24 cellular contexts compared by ENCODE assay signal in the genomic region with DNA sequence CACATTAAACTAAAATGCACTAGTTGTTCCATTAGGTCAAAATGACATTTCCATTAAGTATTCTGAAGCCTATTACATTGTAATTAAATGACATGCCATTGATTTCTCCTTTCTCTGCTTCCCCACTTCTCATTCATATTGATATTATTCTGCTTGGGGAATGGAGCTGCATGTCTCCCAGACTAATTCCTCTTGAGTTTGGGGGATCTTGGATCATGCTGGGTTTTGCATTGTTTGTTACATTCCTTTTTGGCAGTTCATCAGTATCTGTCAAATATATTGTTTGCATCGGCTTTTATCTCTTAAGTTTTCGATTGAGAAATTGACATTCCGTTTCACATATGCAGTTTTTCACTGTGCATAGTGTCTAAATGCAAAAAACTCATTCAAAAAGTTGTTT.
DNase-seq lines count a peak whose midpoint lies in the region; ATAC-seq, FAIRE-seq and TF ChIP-seq lines count a peak whose summit lies in the region.
"Had no signal": no experiment of that assay in that cellular context is flagged by ENCODE, and none has a peak within 500 bp of the region (broad histone marks: within the 10 kb centered on the region; RNA-seq: fewer than 3 reads in every experiment).

No MANE protein-coding gene starts in this region.

- no peak overlapping the region for H2AFZ ChIP-seq in H9 (ENCODE audit: low read length)
- no peak overlapping the region for H2AFZ ChIP-seq in H1 (ENCODE audit: low read length)
- H2AFZ ChIP-seq: PC-9 had no signal

- H3K27me3 Mint-ChIP-seq in H9 (ENCODE audit: low read depth) = no peaks in the 10 kb centered on the region
- H3K27me3 Mint-ChIP-seq in CD4-positive, alpha-beta T cell = no peaks in the 10 kb centered on the region
- H3K27me3 Mint-ChIP-seq: CD4-positive, CD25-positive, alpha-beta regulatory T cell; IgD-negative memory B cell had no signal

- H3K27ac ChIP-seq in A673 (ENCODE audit: low read depth, low read length, poor library complexity, severe bottlenecking) (no peak overlapping the region), H9 (ENCODE audit: insufficient read length, low read depth, low read length) (no peak overlapping the region), H1 (ENCODE audit: low read depth, low read length) (no peak overlapping the region)
- no peak overlapping the region for H3K27ac ChIP-seq in CD4-positive, alpha-beta T cell (ENCODE audit: low read depth, low read length)
- H3K27ac ChIP-seq: BLaER1, PC-9, SJCRH30 had no signal

- H3K79me2 ChIP-seq in H9 (ENCODE audit: insufficient read depth, low read length) (no peaks in the 10 kb centered on the region), H1 (ENCODE audit: control insufficient read depth in 1 of 2, insufficient read depth in 2 of 2, low read length in 2 of 2) (no peaks in the 10 kb centered on the region)

- H2BK20ac ChIP-seq in H9 (ENCODE audit: low read depth, low read length, poor library complexity, severe bottlenecking) = no peak overlapping the region
- no peak overlapping the region for H2BK20ac ChIP-seq in H1 (ENCODE audit: low read length)

- no peak overlapping the region for H3K27ac Mint-ChIP-seq in H9
- no peak overlapping the region for H3K27ac Mint-ChIP-seq in CD4-positive, alpha-beta T cell
- H3K27ac Mint-ChIP-seq: CD4-positive, CD25-positive, alpha-beta regulatory T cell; HFFc6; IgD-negative memory B cell had no signal

- H3K79me1 ChIP-seq in H9 (ENCODE audit: insufficient read depth, low read depth, low read length, poor library complexity, severe bottlenecking) = no peaks in the 10 kb centered on the region
- no peaks in the 10 kb centered on the region for H3K79me1 ChIP-seq in H1 (ENCODE audit: low read depth, low read length)

- H3K36me3 Mint-ChIP-seq in H9 (ENCODE audit: insufficient read depth in 1 of 3, low read depth in 3 of 3) = no peaks in the 10 kb centered on the region
- peaks cover 9% of the 10 kb centered on the region for H3K36me3 Mint-ChIP-seq in CD4-positive, alpha-beta T cell (ENCODE audit: low read depth)

- no peak for TF ChIP-seq RAD21 in H1 (IDR thresholded peaks at IDR 0.05 in 1 of 2, conservative IDR thresholded peaks at IDR 0.05 in 1 of 2; ENCODE audit: low read depth in 2 of 2, low read length in 2 of 2)

- H2BK5ac ChIP-seq in H9 (ENCODE audit: insufficient read length, low read length) (no peak overlapping the region), H1 (ENCODE audit: low read depth, low read length) (no peak overlapping the region)

- H3K9me3 ChIP-seq in A673 (ENCODE audit: low read depth, low read length, poor library complexity, severe bottlenecking) (no peaks in the 10 kb centered on the region), H9 (ENCODE audit: control insufficient read depth, low read depth, low read length) (no peaks in the 10 kb centered on the region), H1 (ENCODE audit: insufficient read depth in 2 of 2, low read depth in 1 of 2, low read length in 1 of 2) (no peaks in the 10 kb centered on the region)
- H3K9me3 ChIP-seq in CD4-positive, alpha-beta T cell (ENCODE audit: control insufficient read depth, low read length) = no peaks in the 10 kb centered on the region
- H3K9me3 ChIP-seq: BLaER1, SJCRH30 had no signal

- intact Hi-C loops in A673 (cut with micrococcal nuclease; ENCODE audit: unreplicated experiment) = no loop called here
- intact Hi-C loops in CD4-positive, alpha-beta T cell (cut with DNase I, micrococcal nuclease) = no loop called here

- peak overlapping the region; percentile 4 for H3K4me2 ChIP-seq in H9 (ENCODE audit: insufficient read depth, insufficient read length, low read length)
- peak overlapping the region in 1 of 2 experiments; percentile 24; a peak in 1 of 4 replicates for H3K4me2 ChIP-seq in H1 (ENCODE audit: insufficient read depth in 1 of 2, low read depth in 2 of 2, low read length in 2 of 2)
- H3K4me2 ChIP-seq: BLaER1, PC-9 had no signal

- H4K91ac ChIP-seq in H9 (ENCODE audit: insufficient read length, low read depth, low read length) (no peak overlapping the region), H1 (replicated peaks; ENCODE audit: insufficient read length, low read length) (no peak overlapping the region)

- H4K8ac ChIP-seq in H9 (replicated peaks; ENCODE audit: insufficient read length, low read depth, low read length) = no peak overlapping the region
- H4K8ac ChIP-seq in H1 (ENCODE audit: extremely low read depth, insufficient read depth, low read length) = no peak overlapping the region

- no TSS peak for BruUV-seq in A673 (replicated peaks; lab: Mats Ljungman, UMichigan)

- H2BK120ac ChIP-seq in H9 (ENCODE audit: low read depth, low read length, poor library complexity, severe bottlenecking) (no peak overlapping the region), H1 (replicated peaks; ENCODE audit: low read depth, low read length) (no peak overlapping the region)

- no CpG with 5 or more reads among the region's 3 CpGs for WGBS in H9 (ENCODE audit: extremely low coverage, insufficient read length, low lambda C conversion rate)
- WGBS in H1 (ENCODE audit: extremely low coverage in 1 of 2, insufficient coverage in 1 of 2, insufficient read length in 1 of 2, insufficient replicate concordance in 2 of 2, low coverage in 1 of 2, low lambda C conversion rate in 2 of 2, missing lambda C conversion rate in 1 of 2), 2 experiments = 54% methylated on average over 3 of the region's 3 CpGs; no CpG with 5 or more reads in 1 of the 2 experiments

- H2BK12ac ChIP-seq in H9 (ENCODE audit: insufficient read length, low read depth, low read length) (no peak overlapping the region), H1 (ENCODE audit: low read depth, low read length) (no peak overlapping the region)

- no peak for TF ChIP-seq POLR2A in H1 (IDR thresholded peaks at IDR 0.05; ENCODE audit: control extremely low read depth in 1 of 2, low read depth in 2 of 2, low read length in 2 of 2)

- H3K4ac ChIP-seq in H9 (ENCODE audit: low read depth, low read length) = no peak overlapping the region
- H3K4ac ChIP-seq in H1 (replicated peaks; ENCODE audit: insufficient read length, low read depth, low read length) = no peak overlapping the region

- H4K20me1 ChIP-seq in H9 (ENCODE audit: control insufficient read depth, insufficient read depth, insufficient read length) (no peaks in the 10 kb centered on the region), H1 (replicated peaks in 1 of 2; ENCODE audit: control insufficient read depth in 1 of 2, insufficient read depth in 2 of 2, low read length in 2 of 2) (no peaks in the 10 kb centered on the region)
- H4K20me1 ChIP-seq: BLaER1 had no signal

- H3K9ac ChIP-seq in H9 (ENCODE audit: extremely low read depth, insufficient read length, low read length) (no peak overlapping the region), H1 (replicated peaks in 1 of 4; ENCODE audit: extremely low read depth in 1 of 4, low read depth in 3 of 4, low read length in 3 of 4) (peak overlapping the region in 1 of 4 experiments; percentile 34; a peak in 1 of 7 replicates)
- H3K9ac ChIP-seq: BLaER1 had no signal

- H3K4me1 Mint-ChIP-seq in H9 = peaks cover 24 to 29% of the 10 kb centered on the region in 2 experiments
- peaks cover 15% of the 10 kb centered on the region for H3K4me1 Mint-ChIP-seq in CD4-positive, alpha-beta T cell (ENCODE audit: low read depth)

- CTCF ChIA-PET in A673 (lab: Charles Lee) = no interaction called here
- CTCF ChIA-PET in H1 (lab: Charles Lee; ENCODE audit: partially characterized antibody) = interaction anchor here (0.8 to 3.7 kb wide), 6 partner anchors 12 to 559 kb away, joined by 3 to 37 read pairs (median 3); no protein-coding TSS in a partner anchor
- CTCF ChIA-PET in CD4-positive, alpha-beta T cell (lab: Charles Lee) = no interaction called here

- H3K36me3 ChIP-seq in A673 (ENCODE audit: insufficient read depth, low read length, poor library complexity, severe bottlenecking) = no peaks in the 10 kb centered on the region
- H3K36me3 ChIP-seq in H1 (ENCODE audit: control insufficient read depth in 2 of 4, insufficient read depth in 4 of 4, low read length in 3 of 4) = no peaks in the 10 kb centered on the region
- H3K36me3 ChIP-seq: BLaER1, SJCRH30 had no signal

- POLR2A ChIA-PET in A673 (lab: Charles Lee; ENCODE audit: low non-redundant PET) = no interaction called here
- POLR2A ChIA-PET in H1 (lab: Charles Lee; ENCODE audit: partially characterized antibody) = interaction anchor here (0.6 kb wide), 1 partner anchor 17 kb away, joined by 4 read pairs; no protein-coding TSS in a partner anchor
- POLR2A ChIA-PET in CD4-positive, alpha-beta T cell (lab: Charles Lee) = no interaction called here

- H3K56ac ChIP-seq in H9 (ENCODE audit: insufficient read length, low read depth, low read length) (no peak overlapping the region), H1 (replicated peaks; ENCODE audit: insufficient read length, low read depth, low read length) (no peak overlapping the region)

- no peak overlapping the region for H3K4me3 ChIP-seq in A673 (ENCODE audit: low read depth, low read length, poor library complexity, severe bottlenecking)
- peak overlapping the region in 1 of 4 experiments; percentile 31; a peak in 1 of 8 replicates for H3K4me3 ChIP-seq in H1 (ENCODE audit: extremely low read depth in 1 of 4, insufficient read depth in 2 of 4, low read depth in 3 of 4, low read length in 4 of 4)
- H3K4me3 ChIP-seq: BLaER1, PC-9, SJCRH30 had no signal

- H3K4me3 Mint-ChIP-seq in H9 = no peak overlapping the region
- no peak overlapping the region for H3K4me3 Mint-ChIP-seq in CD4-positive, alpha-beta T cell
- H3K4me3 Mint-ChIP-seq: CD4-positive, CD25-positive, alpha-beta regulatory T cell; HFFc6; IgD-negative memory B cell had no signal

- DNase-seq in A673 (ENCODE audit: low spot score) (peak; percentile 40), H9 (no peak), H1 (ENCODE audit: low read depth in 1 of 2, low spot score in 2 of 2) (no peak), iPS-NIHi7 (ENCODE audit: extremely low spot score) (peak; percentile 11), frontal cortex (ENCODE audit: low spot score in 2 of 2) (no peak), NCI-H82 treated with DMSO at 0.1 percent for 48 hours (lab: John Stamatoyannopoulos, UW; ENCODE audit: unreplicated experiment) (no peak)
- DNase-seq in CD4-positive, alpha-beta T cell = no peak
- DNase-seq: 8988T; CD4-positive, CD25-positive, alpha-beta regulatory T cell; HFFc6; Karpas-422; NCI-H1092 treated with DMSO at 0.1 percent for 48 hours; NCI-H1436 treated with DMSO at 0.1 percent for 48 hours; NCI-H187 treated with DMSO at 0.1 percent for 48 hours; NCI-H446; NCI-H524 treated with DMSO at 0.1 percent for 48 hours; NCI-H774; PC-9; SJCRH30 had no signal

- peak; percentile 13 for FAIRE-seq in H1 (lab: Jason Lieb, UNC)
- FAIRE-seq in frontal cortex (lab: Jason Lieb, UNC) = no peak
- FAIRE-seq: D721Med had no signal

- H3K18ac ChIP-seq in H9 (ENCODE audit: insufficient read length, low read depth, low read length) (no peak overlapping the region), H1 (ENCODE audit: extremely low read depth, low read length) (no peak overlapping the region)

- no peak overlapping the region for H3K23ac ChIP-seq in H9 (ENCODE audit: insufficient read length, low read depth, low read length)
- H3K23ac ChIP-seq in H1 (ENCODE audit: insufficient read length) = no peak overlapping the region

- H3K9me3 Mint-ChIP-seq in H9 = no peaks in the 10 kb centered on the region
- H3K9me3 Mint-ChIP-seq in CD4-positive, alpha-beta T cell = no peaks in the 10 kb centered on the region
- H3K9me3 Mint-ChIP-seq: HFFc6, IgD-negative memory B cell had no signal

- TF ChIP-seq EP300 in H1 (IDR thresholded peaks at IDR 0.05; ENCODE audit: borderline replicate concordance in 1 of 2, low read depth in 2 of 2, low read length in 2 of 2) = no peak

- H3K14ac ChIP-seq in H9 (ENCODE audit: insufficient read depth, low read length) (no peak overlapping the region), H1 (ENCODE audit: insufficient read length) (no peak overlapping the region)

- H3K27me3 ChIP-seq in A673 (replicated peaks; ENCODE audit: insufficient read depth, low read depth, low read length, poor library complexity) (no peaks in the 10 kb centered on the region), H9 (ENCODE audit: insufficient read depth, low read length) (no peaks in the 10 kb centered on the region), H1 (replicated peaks in 1 of 4; ENCODE audit: control insufficient read depth in 3 of 4, extremely low read depth in 1 of 4, insufficient read depth in 3 of 4, low read length in 3 of 4) (no peaks in the 10 kb centered on the region)
- H3K27me3 ChIP-seq in CD4-positive, alpha-beta T cell (ENCODE audit: control insufficient read depth, insufficient read depth, low read length) = no peaks in the 10 kb centered on the region
- H3K27me3 ChIP-seq: BLaER1, SJCRH30 had no signal

- H4K5ac ChIP-seq in H9 (ENCODE audit: insufficient read length, low read depth, low read length) = no peak overlapping the region
- peak overlapping the region; percentile 73 for H4K5ac ChIP-seq in H1 (ENCODE audit: insufficient read length, low read depth, low read length)

- H3T11ph ChIP-seq in H9 (ENCODE audit: low read length) = no peak overlapping the region

- no peak overlapping the region for H2AK5ac ChIP-seq in H9 (ENCODE audit: insufficient read length, low read length)
- no peak overlapping the region for H2AK5ac ChIP-seq in H1 (ENCODE audit: low read depth, low read length)

- TF ChIP-seq CTCF in A673 (conservative IDR thresholded peaks at IDR 0.05; ENCODE audit: low read depth, low read length) (no peak), H9 (conservative IDR thresholded peaks at IDR 0.05) (no peak), H1 (IDR thresholded peaks at IDR 0.05; ENCODE audit: control extremely low read depth in 1 of 3, insufficient read depth in 1 of 3, low read depth in 1 of 3, low read length in 3 of 3) (no peak)
- no peak for TF ChIP-seq CTCF in CD4-positive, alpha-beta T cell (IDR thresholded peaks at IDR 0.05)

- H2BK15ac ChIP-seq in H9 (ENCODE audit: low read depth, low read length) (no peak overlapping the region), H1 (ENCODE audit: low read length) (no peak overlapping the region)

- ATAC-seq in CD4-positive, alpha-beta T cell (ENCODE audit: poor library complexity) = no peak
- ATAC-seq: Right ventricle myocardium inferior, SK-N-SH treated with all-trans-retinoic acid at 6 μM for 48 hours had no signal

- H3K4me1 ChIP-seq in A673 (ENCODE audit: insufficient read depth, low read length, poor library complexity, severe bottlenecking) (peaks cover 17% of the 10 kb centered on the region), H9 (ENCODE audit: insufficient read depth, low read length) (no peaks in the 10 kb centered on the region), H1 (replicated peaks in 1 of 4; ENCODE audit: control insufficient read depth in 3 of 4, insufficient read depth in 4 of 4, low read length in 3 of 4) (peaks cover 0 to 9% (median 3%) of the 10 kb centered on the region in 4 experiments; a peak in 1 of 7 replicates)
- H3K4me1 ChIP-seq: SJCRH30 had no signal

- H3K23me2 ChIP-seq in H9 (ENCODE audit: insufficient read length, low read depth, low read length, poor library complexity, severe bottlenecking) (no peaks in the 10 kb centered on the region), H1 (ENCODE audit: low read depth, low read length) (no peaks in the 10 kb centered on the region)

Comparison
In these comparisons a context has a peak if more than half of its experiments do, and no peak if none do; other contexts are left out.
1. DNase-seq: peak in A673 (single experiment) and iPS-NIHi7 (single experiment); none in H9 (single experiment), H1 (0 of 2), CD4-positive, alpha-beta T cell (0 of 10), frontal cortex (0 of 2) and NCI-H82 treated with DMSO at 0.1 percent for 48 hours (single experiment).